In genomic region chr5:25387949-25388348, GRCh38 we compare ENCODE assay signal across 5 cellular contexts.
"Had no signal": no experiment of that assay in that cellular context is flagged by ENCODE, and none has a peak within 500 bp of the region (broad histone marks: within the 10 kb centered on the region; RNA-seq: fewer than 3 reads in every experiment).

No MANE protein-coding gene starts in this region.

- DNase-seq: H9, HCEC 1CT, KBM-7 had no signal

- H3K4me3 ChIP-seq: GM23338 had no signal

- ATAC-seq: GM23338, HepG2 had no signal
